In genomic region chr5:141412853-141413539, GRCh38 we compare ENCODE assay signal across 8 cellular contexts.
DNase-seq lines count a peak whose midpoint lies in the region; FAIRE-seq and TF ChIP-seq lines count a peak whose summit lies in the region.

Gene PCDHGA10 (plus strand): TSS chr5:141412987. CDS start chr5:141413176, 189 bp downstream.

- peak within 1 kb of the TSS; percentile 64 for H3K4me3 ChIP-seq in GM12865 (ENCODE audit: low read depth, low read length)

- DNase-seq in GM12865 (ENCODE audit: low read depth) = peak; percentile 86
- peak; percentile 68 for DNase-seq in H54 (ENCODE audit: insufficient read length, low spot score)
- peak; percentile 32 to 44 for DNase-seq in activated CD4-positive, alpha-beta T cell treated with anti-CD3 and anti-CD28 coated beads for 24 hours (ENCODE audit: low read depth in 2 of 2)
- DNase-seq in effector CD4-positive, alpha-beta T cell = peak; percentile 38
- DNase-seq in medulla oblongata (ENCODE audit: extremely low spot score) = peak; percentile 25
- DNase-seq in stimulated activated naive CD4-positive, alpha-beta T cell (lab: John Stamatoyannopoulos, UW) = peak in 5 of 6 experiments; percentile 21 to 56 (median 31)
- DNase-seq in activated CD4-positive, CD25-positive, alpha-beta regulatory T cell treated with anti-CD3 and anti-CD28 coated beads, Interleukin-2, amount 50 U/mL, for 72 hours = no peak

- no peak for TF ChIP-seq POLR2A in H54 (IDR thresholded peaks at IDR 0.05; ENCODE audit: low read depth, low read length)

- TF ChIP-seq CTCF in GM12865 (IDR thresholded peaks at IDR 0.05; ENCODE audit: insufficient read depth, low read depth, low read length, missing control alignments) (peak; percentile 77), LNCAP (IDR thresholded peaks at IDR 0.05) (peak; percentile 77)

- no peak for FAIRE-seq in H54 (lab: Jason Lieb, UNC)
